In genomic region chr12:80195143-80195726, GRCh38 we compare ENCODE assay signal across 7 cellular contexts.
DNase-seq lines count a peak whose midpoint lies in the region; ATAC-seq, FAIRE-seq and TF ChIP-seq lines count a peak whose summit lies in the region.

No MANE protein-coding gene starts in this region.

- no peak overlapping the region for H3K27ac Mint-ChIP-seq in endodermal cell
- H3K27ac Mint-ChIP-seq in activated CD4-positive, alpha-beta T cell treated with anti-CD3 and anti-CD28 coated beads, Interleukin-2, amount 10 ng/mL, durations not matched to agents 24 days and 14 days: no peak overlapping the region
- H3K27ac Mint-ChIP-seq in CD4-positive, alpha-beta T cell: no peak overlapping the region

- no peaks in the 10 kb centered on the region for H3K9me3 Mint-ChIP-seq in endodermal cell
- no peaks in the 10 kb centered on the region for H3K9me3 Mint-ChIP-seq in activated CD4-positive, alpha-beta T cell treated with anti-CD3 and anti-CD28 coated beads, Interleukin-2, amount 10 ng/mL, durations not matched to agents 24 days and 14 days
- no peaks in the 10 kb centered on the region for H3K9me3 Mint-ChIP-seq in CD4-positive, alpha-beta T cell

- ATAC-seq in HG02798 (IDR thresholded peaks at IDR 0.05; ENCODE audit: poor library complexity, unreplicated experiment): peak; percentile 60
- no peak for ATAC-seq in CD4-positive, alpha-beta T cell (ENCODE audit: poor library complexity)

- H3K4me2 ChIP-seq in osteoblast (ENCODE audit: insufficient read depth, low read length): no peak overlapping the region

- H3K27ac ChIP-seq in endodermal cell (ENCODE audit: low read depth, low read length) (no peak overlapping the region), osteoblast (ENCODE audit: low read depth, low read length) (no peak overlapping the region)
- H3K27ac ChIP-seq in CD4-positive, alpha-beta T cell (ENCODE audit: low read depth, low read length): no peak overlapping the region

- no peak overlapping the region for H2AFZ ChIP-seq in osteoblast (ENCODE audit: low read length)

- H3K27me3 Mint-ChIP-seq in endodermal cell (ENCODE audit: insufficient read depth): no peaks in the 10 kb centered on the region
- H3K27me3 Mint-ChIP-seq in activated CD4-positive, alpha-beta T cell treated with anti-CD3 and anti-CD28 coated beads, Interleukin-2, amount 10 ng/mL, durations not matched to agents 24 days and 14 days: peaks cover 11% of the 10 kb centered on the region
- H3K27me3 Mint-ChIP-seq in CD4-positive, alpha-beta T cell: peaks cover 7% of the 10 kb centered on the region

- 15 to 20% methylated on average over 1 of the region's 1 CpG for WGBS in endodermal cell (ENCODE audit: insufficient coverage in 1 of 2, insufficient read length in 1 of 2), 2 experiments

- no peaks in the 10 kb centered on the region for H3K9me3 ChIP-seq in endodermal cell (ENCODE audit: control insufficient read depth, low read length)
- H3K9me3 ChIP-seq in osteoblast (ENCODE audit: low read depth, low read length): no peaks in the 10 kb centered on the region
- no peaks in the 10 kb centered on the region for H3K9me3 ChIP-seq in CD4-positive, alpha-beta T cell (ENCODE audit: control insufficient read depth, low read length)

- H3K9ac ChIP-seq in endodermal cell (ENCODE audit: extremely low read depth, low read length, poor library complexity, severe bottlenecking): no peak overlapping the region

- H3K79me2 ChIP-seq in osteoblast (ENCODE audit: insufficient read depth, low read length): no peaks in the 10 kb centered on the region

- peak; percentile 79 for FAIRE-seq in GM12892 (lab: Jason Lieb, UNC)

- POLR2A ChIA-PET in CD4-positive, alpha-beta T cell (lab: Charles Lee): interaction anchor here (0.7 kb wide), 1 partner anchor 41 kb away, joined by 3 read pairs; no protein-coding TSS in a partner anchor

- TF ChIP-seq CTCF in endodermal cell (conservative IDR thresholded peaks at IDR 0.05): peak; percentile 92
- TF ChIP-seq CTCF in osteoblast (IDR thresholded peaks at IDR 0.05; ENCODE audit: extremely low read depth, low read depth, low read length): peak; percentile 82
- no peak for TF ChIP-seq CTCF in CD4-positive, alpha-beta T cell (IDR thresholded peaks at IDR 0.05)

- H4K20me1 ChIP-seq in osteoblast (ENCODE audit: insufficient read depth, low read length): no peaks in the 10 kb centered on the region

- no peaks in the 10 kb centered on the region for H3K36me3 Mint-ChIP-seq in endodermal cell (ENCODE audit: low read depth)
- no peaks in the 10 kb centered on the region for H3K36me3 Mint-ChIP-seq in activated CD4-positive, alpha-beta T cell treated with anti-CD3 and anti-CD28 coated beads, Interleukin-2, amount 10 ng/mL, durations not matched to agents 24 days and 14 days (ENCODE audit: low read depth)
- H3K36me3 Mint-ChIP-seq in CD4-positive, alpha-beta T cell (ENCODE audit: low read depth): no peaks in the 10 kb centered on the region

- CTCF ChIA-PET in CD4-positive, alpha-beta T cell (lab: Charles Lee): no interaction called here

- DNase-seq in GM12892 (ENCODE audit: insufficient read length) (no peak), NCI-H774 (lab: John Stamatoyannopoulos, UW) (peak; percentile 39), endodermal cell (peak; percentile 77), osteoblast (ENCODE audit: insufficient read length, low spot score, missing footprints) (peak; percentile 3)
- DNase-seq in activated CD4-positive, alpha-beta T cell treated with anti-CD3 and anti-CD28 coated beads, Interleukin-2, amount 10 ng/mL, durations not matched to agents 24 days and 14 days: no peak
- no peak for DNase-seq in CD4-positive, alpha-beta T cell

- no peaks in the 10 kb centered on the region for H3K27me3 ChIP-seq in endodermal cell (ENCODE audit: control insufficient read depth, insufficient read depth, low read length, poor library complexity, severe bottlenecking)
- no peaks in the 10 kb centered on the region for H3K27me3 ChIP-seq in osteoblast (ENCODE audit: insufficient read depth, low read length)
- no peaks in the 10 kb centered on the region for H3K27me3 ChIP-seq in CD4-positive, alpha-beta T cell (ENCODE audit: control insufficient read depth, insufficient read depth, low read length)

- H3K4me1 ChIP-seq in endodermal cell (ENCODE audit: control insufficient read depth, insufficient read depth, low read length) (peaks cover 5% of the 10 kb centered on the region), osteoblast (ENCODE audit: insufficient read depth, low read length) (peaks cover 8% of the 10 kb centered on the region)

- TF ChIP-seq POLR2A in GM12892 (IDR thresholded peaks at IDR 0.05; ENCODE audit: low read depth, low read length): no peak

- intact Hi-C loops in activated CD4-positive, alpha-beta T cell treated with anti-CD3 and anti-CD28 coated beads, Interleukin-2, amount 10 ng/mL, durations not matched to agents 24 days and 14 days (cut with micrococcal nuclease): no loop called here
- intact Hi-C loops in CD4-positive, alpha-beta T cell (cut with DNase I, micrococcal nuclease): no loop called here

- no peak overlapping the region for H3K4me3 Mint-ChIP-seq in endodermal cell
- H3K4me3 Mint-ChIP-seq in activated CD4-positive, alpha-beta T cell treated with anti-CD3 and anti-CD28 coated beads, Interleukin-2, amount 10 ng/mL, durations not matched to agents 24 days and 14 days: no peak overlapping the region
- no peak overlapping the region for H3K4me3 Mint-ChIP-seq in CD4-positive, alpha-beta T cell

- H3K4me3 ChIP-seq in endodermal cell (ENCODE audit: low read length) (no peak overlapping the region), osteoblast (ENCODE audit: insufficient read depth, low read length) (no peak overlapping the region)

- H3K36me3 ChIP-seq in endodermal cell (ENCODE audit: control insufficient read depth, insufficient read depth, low read length) (no peaks in the 10 kb centered on the region), osteoblast (ENCODE audit: insufficient read depth, low read length) (no peaks in the 10 kb centered on the region)

- H3K4me1 Mint-ChIP-seq in endodermal cell: peaks cover 18% of the 10 kb centered on the region
- no peaks in the 10 kb centered on the region for H3K4me1 Mint-ChIP-seq in activated CD4-positive, alpha-beta T cell treated with anti-CD3 and anti-CD28 coated beads, Interleukin-2, amount 10 ng/mL, durations not matched to agents 24 days and 14 days
- H3K4me1 Mint-ChIP-seq in CD4-positive, alpha-beta T cell (ENCODE audit: low read depth): no peaks in the 10 kb centered on the region

Comparison
In these comparisons a context has a peak if more than half of its experiments do, and no peak if none do; other contexts are left out.
1. DNase-seq: peak in NCI-H774 (single experiment), endodermal cell (single experiment) and osteoblast (single experiment); none in GM12892 (single experiment), activated CD4-positive, alpha-beta T cell treated with anti-CD3 and anti-CD28 coated beads, Interleukin-2, amount 10 ng/mL, durations not matched to agents 24 days and 14 days (single experiment) and CD4-positive, alpha-beta T cell (0 of 10).